Comparison of ENCODE assay signal across 8 cellular contexts in the genomic region with DNA sequence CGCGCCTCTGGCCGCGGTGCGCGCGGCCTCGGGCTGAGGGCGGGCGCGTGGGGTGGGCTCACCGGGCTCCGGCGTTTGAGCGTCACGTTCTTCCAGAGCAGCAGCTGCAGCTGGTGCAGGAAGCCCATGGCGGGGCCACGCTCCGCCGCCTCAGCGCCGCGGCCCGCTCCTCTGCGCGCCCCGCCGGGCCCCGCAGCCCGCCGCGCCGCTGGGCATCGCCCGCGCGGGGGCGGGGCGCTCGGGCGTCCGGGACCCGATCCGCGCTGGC. TPM values are rescaled to one million over a fixed set of nuclear protein-coding genes. Genes with fewer than 3 reads are reported as not detected.
DNase-seq lines count a peak whose midpoint lies in the region; ATAC-seq, FAIRE-seq and TF ChIP-seq lines count a peak whose summit lies in the region.

A gene with protein sequence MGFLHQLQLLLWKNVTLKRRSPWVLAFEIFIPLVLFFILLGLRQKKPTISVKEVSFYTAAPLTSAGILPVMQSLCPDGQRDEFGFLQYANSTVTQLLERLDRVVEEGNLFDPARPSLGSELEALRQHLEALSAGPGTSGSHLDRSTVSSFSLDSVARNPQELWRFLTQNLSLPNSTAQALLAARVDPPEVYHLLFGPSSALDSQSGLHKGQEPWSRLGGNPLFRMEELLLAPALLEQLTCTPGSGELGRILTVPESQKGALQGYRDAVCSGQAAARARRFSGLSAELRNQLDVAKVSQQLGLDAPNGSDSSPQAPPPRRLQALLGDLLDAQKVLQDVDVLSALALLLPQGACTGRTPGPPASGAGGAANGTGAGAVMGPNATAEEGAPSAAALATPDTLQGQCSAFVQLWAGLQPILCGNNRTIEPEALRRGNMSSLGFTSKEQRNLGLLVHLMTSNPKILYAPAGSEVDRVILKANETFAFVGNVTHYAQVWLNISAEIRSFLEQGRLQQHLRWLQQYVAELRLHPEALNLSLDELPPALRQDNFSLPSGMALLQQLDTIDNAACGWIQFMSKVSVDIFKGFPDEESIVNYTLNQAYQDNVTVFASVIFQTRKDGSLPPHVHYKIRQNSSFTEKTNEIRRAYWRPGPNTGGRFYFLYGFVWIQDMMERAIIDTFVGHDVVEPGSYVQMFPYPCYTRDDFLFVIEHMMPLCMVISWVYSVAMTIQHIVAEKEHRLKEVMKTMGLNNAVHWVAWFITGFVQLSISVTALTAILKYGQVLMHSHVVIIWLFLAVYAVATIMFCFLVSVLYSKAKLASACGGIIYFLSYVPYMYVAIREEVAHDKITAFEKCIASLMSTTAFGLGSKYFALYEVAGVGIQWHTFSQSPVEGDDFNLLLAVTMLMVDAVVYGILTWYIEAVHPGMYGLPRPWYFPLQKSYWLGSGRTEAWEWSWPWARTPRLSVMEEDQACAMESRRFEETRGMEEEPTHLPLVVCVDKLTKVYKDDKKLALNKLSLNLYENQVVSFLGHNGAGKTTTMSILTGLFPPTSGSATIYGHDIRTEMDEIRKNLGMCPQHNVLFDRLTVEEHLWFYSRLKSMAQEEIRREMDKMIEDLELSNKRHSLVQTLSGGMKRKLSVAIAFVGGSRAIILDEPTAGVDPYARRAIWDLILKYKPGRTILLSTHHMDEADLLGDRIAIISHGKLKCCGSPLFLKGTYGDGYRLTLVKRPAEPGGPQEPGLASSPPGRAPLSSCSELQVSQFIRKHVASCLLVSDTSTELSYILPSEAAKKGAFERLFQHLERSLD (N-terminal part only) (minus strand): TSS at position 225 of the 268 bp plus-strand sequence. CDS start 97 bp downstream, at position 128.

- H3K4me2 ChIP-seq in A549, result peak within 1 kb of the TSS; percentile 100

- FAIRE-seq in A549 (lab: Jason Lieb, UNC), result no peak

- H3K9me3 ChIP-seq in A549 (no peaks in the 10 kb centered on the region), lung (ENCODE audit: control insufficient read depth in 2 of 2, insufficient read depth in 1 of 2, low read length in 1 of 2) (no peaks in the 10 kb centered on the region), tibial nerve (no peaks in the 10 kb centered on the region)

- H3K27me3 ChIP-seq in lung (ENCODE audit: control insufficient read depth, insufficient read depth), result no peaks in the 10 kb centered on the region
- H3K27me3 ChIP-seq in tibial nerve, result no peaks in the 10 kb centered on the region

- peak in 1 of 2 experiments; percentile 4; a peak in 2 of 6 replicates for ATAC-seq in A549
- ATAC-seq in lung (ENCODE audit: insufficient read depth, low FRiP score), result no peak
- no peak for ATAC-seq in GM18519 (IDR thresholded peaks at IDR 0.05; ENCODE audit: low FRiP score, unreplicated experiment)

- H3K4me1 ChIP-seq in A549 (peaks cover 27% of the 10 kb centered on the region), lung (ENCODE audit: control insufficient read depth in 2 of 2, insufficient read depth in 2 of 2, low read length in 2 of 2) (peaks cover 4 to 13% of the 10 kb centered on the region in 2 donors), tibial nerve (peaks cover 0 to 77% (median 63%) of the 10 kb centered on the region in 4 donors)

- H3K4me3 ChIP-seq in A549 (peak within 1 kb of the TSS; percentile 74), lung (peak within 1 kb of the TSS; percentile 36), tibial nerve (peak within 1 kb of the TSS; percentile 63 to 74 (median 66))
- peak within 1 kb of the TSS; percentile 49 for H3K4me3 ChIP-seq in Jurkat, Clone E6-1 (ENCODE audit: low read length)

- CTCF ChIA-PET in A549 (lab: Yijun Ruan, JAX), result interaction anchor here (0.6 to 20.4 kb wide), 22 partner anchors 9 to 340 kb away, joined by 3 to 282 read pairs (median 17); partner anchors contain the start of genes C8G, CLIC3, ENTPD2 and FBXW5

- POLR2A ChIA-PET in A549 (lab: Yijun Ruan, JAX), result interaction anchor here (1.9 kb wide), 1 partner anchor 19 kb away, joined by 5 read pairs; the partner anchor contains the start of gene NPDC1

- H3K27ac ChIP-seq in A549, result peak within 1 kb of the TSS; percentile 82 to 92
- peak within 1 kb of the TSS; percentile 99 for H3K27ac ChIP-seq in caudate nucleus (ENCODE audit: low read depth, low read length)
- H3K27ac ChIP-seq in lung (ENCODE audit: low read depth in 1 of 2, low read length in 1 of 2), result no peak within 1 kb of the TSS
- H3K27ac ChIP-seq in tibial nerve, result peak within 1 kb of the TSS; percentile 78 to 97 (median 86)

- DNase-seq in A549 (ENCODE audit: low read depth in 1 of 2, low spot score in 1 of 2) (no peak), caudate nucleus (lab: John Stamatoyannopoulos, UW) (peak in 7 of 61 donors; percentile 29 to 64 (median 53)), lung (ENCODE audit: low spot score) (no peak), tibial nerve (ENCODE audit: low spot score in 2 of 2) (no peak), iPS-NIHi11 (ENCODE audit: low spot score) (no peak), inferior parietal cortex (ENCODE audit: extremely low spot score) (no peak)
- no peak for DNase-seq in Jurkat, Clone E6-1 (ENCODE audit: low read depth, low spot score)

- TF ChIP-seq CTCF in A549 (IDR thresholded peaks at IDR 0.05) (no peak), lung (IDR thresholded peaks at IDR 0.05; ENCODE audit: control extremely low read depth, extremely low read depth) (no peak), tibial nerve (IDR thresholded peaks at IDR 0.05) (no peak)

- H3K36me3 ChIP-seq in lung (ENCODE audit: control insufficient read depth in 2 of 2, insufficient read depth in 2 of 2, low read length in 2 of 2) (no peaks in the 10 kb centered on the region), tibial nerve (no peaks in the 10 kb centered on the region)

- no peak for TF ChIP-seq RAD21 in A549 (conservative IDR thresholded peaks at IDR 0.05 in 1 of 2, IDR thresholded peaks at IDR 0.05 in 1 of 2)

- TF ChIP-seq EP300 in A549 (IDR thresholded peaks at IDR 0.05), result no peak
- no peak for TF ChIP-seq EP300 in tibial nerve (IDR thresholded peaks at IDR 0.05)

- peak; percentile 32 for TF ChIP-seq POLR2A in A549 (IDR thresholded peaks at IDR 0.05; ENCODE audit: low read length)
- TF ChIP-seq POLR2A in tibial nerve (IDR thresholded peaks at IDR 0.05), result no peak

- 0% methylated on average over 10 of the region's 45 CpGs for WGBS in A549 (ENCODE audit: missing lambda C conversion rate)
- WGBS in lung, 2 donors, result 0 to 1% methylated on average over 9 to 45 of the region's 45 CpGs
- no CpG with 5 or more reads among the region's 45 CpGs for WGBS in tibial nerve, 2 donors

TF ChIP-seq in A549, 52 proteins besides CTCF, POLR2A, EP300 and RAD21:
- no peak for TF ChIP-seq ZFP36 (IDR thresholded peaks at IDR 0.05; ENCODE audit: borderline replicate concordance, partially characterized antibody)
- TF ChIP-seq, protein P1, sequence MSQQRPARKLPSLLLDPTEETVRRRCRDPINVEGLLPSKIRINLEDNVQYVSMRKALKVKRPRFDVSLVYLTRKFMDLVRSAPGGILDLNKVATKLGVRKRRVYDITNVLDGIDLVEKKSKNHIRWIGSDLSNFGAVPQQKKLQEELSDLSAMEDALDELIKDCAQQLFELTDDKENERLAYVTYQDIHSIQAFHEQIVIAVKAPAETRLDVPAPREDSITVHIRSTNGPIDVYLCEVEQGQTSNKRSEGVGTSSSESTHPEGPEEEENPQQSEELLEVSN (IDR thresholded peaks at IDR 0.05; ENCODE audit: borderline replicate concordance, low read depth), result no peak
- TF ChIP-seq KDM5A (IDR thresholded peaks at IDR 0.05), result no peak
- no peak for TF ChIP-seq FOXS1 (CRISPR knock-in tag; IDR thresholded peaks at IDR 0.05)
- TF ChIP-seq PHF8 (IDR thresholded peaks at IDR 0.05; ENCODE audit: borderline replicate concordance, low read depth), result no peak
- TF ChIP-seq CBX8 (IDR thresholded peaks at IDR 0.05), result no peak
TF ChIP-seq in A549: peak in this region for 0.

RNA-seq across cellular contexts. Expression of the gene that starts here (rescaled TPM):
- polyA plus RNA-seq in A549 (2011; rRNA removed) (8.3 and 10.1 TPM in 2 replicates), A549 (2017; fragmentation: RNase III; extraction: RNeasy Plus Mini Kit Qiagen cat#74134 plus additional on column Dnase treatment) (23.0 to 25.6 TPM (median 24.7 TPM) in 3 replicates), lung (10 to 100 TPM; 14.8 to 18.1 TPM)
- polyA plus RNA-seq in A549 (2012; cell fraction: cytosol; rRNA removed), result 28.8 and 41.7 TPM in 2 replicates
- polyA plus RNA-seq in A549 (2012; cell fraction: nucleus; rRNA removed), result 187 and 285 TPM in 2 replicates
- 10.9 and 21.1 TPM in 2 replicates for polyA minus RNA-seq in A549 (2011; rRNA and poly(A)+ RNA removed)
- 49.2 TPM for polyA plus RNA-seq in Jurkat, Clone E6-1 (2012; ENCODE audit: insufficient read depth, insufficient read length)
- total RNA-seq in lung (10 to 100 TPM; 13.4 to 39.0 TPM), tibial nerve (100 to 1,000 TPM; 136 to 291 (median 196) TPM)

Comparison
In these comparisons a context has a peak if more than half of its experiments do, and no peak if none do; other contexts are left out.
1. H3K27ac ChIP-seq: peak in A549 (2 of 2), caudate nucleus (single experiment) and tibial nerve (4 of 4); none in lung (0 of 2).
2. Peak in every context shown above with its lines, with median percentiles within 50 percentile points of each other: H3K4me3 ChIP-seq.